16 cellular contexts compared by ENCODE assay signal in the genomic region with DNA sequence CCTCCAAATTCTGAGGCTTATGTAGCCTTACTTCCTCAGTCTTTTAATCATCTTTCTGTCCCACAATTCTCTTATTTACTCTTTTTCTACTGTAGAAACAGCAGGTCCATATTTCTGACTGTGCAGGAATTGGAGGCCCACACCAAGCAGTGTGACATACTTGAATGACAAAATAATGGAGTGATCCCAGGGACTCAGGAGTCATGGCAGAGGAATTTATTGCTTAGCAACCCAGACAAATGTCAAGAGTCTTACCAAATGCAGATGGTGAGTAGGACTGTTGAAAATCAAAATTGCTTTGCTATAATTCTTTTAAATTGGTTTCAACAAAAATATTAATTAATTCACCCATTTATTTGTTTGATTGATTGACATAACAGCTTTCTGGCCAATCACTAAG. TPM values are rescaled to one million over a fixed set of nuclear protein-coding genes. Genes with fewer than 3 reads are reported as not detected.
DNase-seq lines count a peak whose midpoint lies in the region; ATAC-seq and TF ChIP-seq lines count a peak whose summit lies in the region.
"Had no signal": no experiment of that assay in that cellular context is flagged by ENCODE, and none has a peak within 500 bp of the region (broad histone marks: within the 10 kb centered on the region; RNA-seq: fewer than 3 reads in every experiment).

No MANE protein-coding gene starts in this region.

- peak overlapping the region; percentile 3; the same call in 1 of the 2 replicates for H2AFZ ChIP-seq in GM23248

- no peaks in the 10 kb centered on the region for H3K27me3 ChIP-seq in GM23248 (replicated peaks; ENCODE audit: insufficient read depth)
- H3K27me3 ChIP-seq in RWPE2 (ENCODE audit: insufficient read depth, poor library complexity, severe bottlenecking): no peaks in the 10 kb centered on the region
- H3K27me3 ChIP-seq: right lobe of liver, SJCRH30, stomach had no signal

- H3K4me2 ChIP-seq in GM23248 (ENCODE audit: unreplicated experiment): peak overlapping the region; percentile 28

- no peaks in the 10 kb centered on the region for H3K9me3 ChIP-seq in GM23248 (ENCODE audit: low read depth)
- H3K9me3 ChIP-seq in RWPE2 (ENCODE audit: severe bottlenecking): peaks cover 2% of the 10 kb centered on the region
- H3K9me3 ChIP-seq: right lobe of liver, SJCRH30, stomach had no signal

- H3K4me3 ChIP-seq in GM23248 (no peak overlapping the region), RWPE2 (ENCODE audit: severe bottlenecking) (no peak overlapping the region), retinal pigment epithelial cell (ENCODE audit: low read length) (no peak overlapping the region)
- H3K4me3 ChIP-seq: right lobe of liver, SJCRH30, stomach had no signal

- in situ Hi-C loops in GM23248 (cut with MboI): no loop called here

- H3K79me2 ChIP-seq in GM23248 (ENCODE audit: insufficient read depth): no peaks in the 10 kb centered on the region

- H3K27ac ChIP-seq in GM23248: peak overlapping the region; percentile 47; the same call in 1 of the 2 replicates
- H3K27ac ChIP-seq in RWPE2 (ENCODE audit: poor library complexity, severe bottlenecking): no peak overlapping the region
- H3K27ac ChIP-seq: epithelial cell of prostate, right lobe of liver, SJCRH30, stomach had no signal

- H3K36me3 ChIP-seq in GM23248 (ENCODE audit: low read depth) (no peaks in the 10 kb centered on the region), RWPE2 (ENCODE audit: low read depth) (no peaks in the 10 kb centered on the region)
- H3K36me3 ChIP-seq: right lobe of liver, SJCRH30, stomach had no signal

- H4K20me1 ChIP-seq in GM23248 (ENCODE audit: insufficient read depth): no peaks in the 10 kb centered on the region

- H3K9me2 ChIP-seq in GM23248 (ENCODE audit: insufficient read depth): no peaks in the 10 kb centered on the region

- DNase-seq in GM23248 (peak; percentile 67), RWPE2 (ENCODE audit: low spot score) (no peak), glomerular visceral epithelial cell (ENCODE audit: extremely low spot score) (peak; percentile 9), retinal pigment epithelial cell (ENCODE audit: low read depth) (peak; percentile 10), DMS79 (lab: John Stamatoyannopoulos, UW) (no peak), NCI-H1105 (lab: John Stamatoyannopoulos, UW) (no peak)
- DNase-seq: activated naive CD4-positive, alpha-beta T cell treated with anti-CD3 and anti-CD28 coated beads, Interleukin-2, amount 10 ng/mL, durations not matched to agents 7 days and 5 days; CD8-positive, alpha-beta memory T cell; KBM-7; naive B cell; NCI-H1694 treated with DMSO at 0.1 percent for 48 hours; right lobe of liver; SJCRH30; stomach had no signal

- 0 out of 3 replicates have a peak, but pooled peaks have one; percentile 40 for ATAC-seq in RWPE2 (ENCODE audit: low read depth)
- ATAC-seq in activated CD4-positive, CD25-positive, alpha-beta regulatory T cell treated with anti-CD3 and anti-CD28 coated beads, Interleukin-2, amount 50 U/mL, for 24 hours: no peak
- ATAC-seq: right lobe of liver had no signal

- H3K4me1 ChIP-seq in GM23248 (ENCODE audit: insufficient read depth): peaks cover 11% of the 10 kb centered on the region
- no peaks in the 10 kb centered on the region for H3K4me1 ChIP-seq in RWPE2 (ENCODE audit: insufficient read depth, poor library complexity, severe bottlenecking)
- H3K4me1 ChIP-seq: right lobe of liver, SJCRH30, stomach had no signal

- no peak overlapping the region for H3K9ac ChIP-seq in GM23248

- no peak for TF ChIP-seq CTCF in RWPE2 (IDR thresholded peaks at IDR 0.05; ENCODE audit: poor library complexity, severe bottlenecking)
- no peak for TF ChIP-seq CTCF in retinal pigment epithelial cell (conservative IDR thresholded peaks at IDR 0.05; ENCODE audit: low read depth, low read length)

- no peaks in the 10 kb centered on the region for H3F3A ChIP-seq in GM23248 (ENCODE audit: insufficient read depth)

RNA-seq across cellular contexts. Expression of a gene that starts 59.9 kb away (rescaled TPM):
- not detected in 2 replicates for total RNA-seq in GM23248 (2014; rRNA removed; shearing (Covaris generic))
- polyA plus RNA-seq in GM23248 (2016; fragmentation: Nextera tagmentation; extraction: Ambion mirVana): not detected in 2 replicates
- total RNA-seq: CD8-positive, alpha-beta memory T cell; right lobe of liver; SJCRH30 had no signal
- polyA plus RNA-seq: CD8-positive, alpha-beta memory T cell had no signal

Comparison
In these comparisons a context has a peak if more than half of its experiments do, and no peak if none do; other contexts are left out.
1. DNase-seq: peak in GM23248 (single experiment), glomerular visceral epithelial cell (single experiment) and retinal pigment epithelial cell (single experiment); none in RWPE2 (single experiment), DMS79 (single experiment) and NCI-H1105 (single experiment).